ENCODE assay signal across 8 cellular contexts in genomic region chr17:30602027-30602795, GRCh38.
DNase-seq lines count a peak whose midpoint lies in the region; ATAC-seq, FAIRE-seq and TF ChIP-seq lines count a peak whose summit lies in the region.
"Not testable (repeated sequence)": the region's sequence is repeated elsewhere in the genome, so short reads cannot be mapped to it uniquely, and the experiment has no call there.

No MANE protein-coding gene starts in this region.

- TF ChIP-seq EP300 in HepG2 (IDR thresholded peaks at IDR 0.05; ENCODE audit: low read depth in 2 of 2, low read length in 2 of 2); HepG2 (CRISPR knock-in tag; IDR thresholded peaks at IDR 0.05; ENCODE audit: borderline replicate concordance): not testable (repeated sequence)

- DNase-seq in AG09309 (ENCODE audit: low read depth); GM23338 (ENCODE audit: low spot score); WTC11 (ENCODE audit: low spot score); esophagus squamous epithelium (lab: John Stamatoyannopoulos, UW); HepG2 (ENCODE audit: low spot score); retinal pigment epithelial cell (ENCODE audit: low read depth): not testable (repeated sequence)
- DNase-seq in NCI-H69 (lab: John Stamatoyannopoulos, UW) (peak; percentile 64), astrocyte of the hippocampus (ENCODE audit: low read depth, low spot score) (peak; percentile 6)

- H3K4me2 ChIP-seq in GM23338 (peak overlapping the region; percentile 52), HepG2 (ENCODE audit: low read depth, low read length) (peak overlapping the region; percentile 73)

- intact Hi-C loops in esophagus squamous epithelium (cut with DNase I); HepG2 (cut with micrococcal nuclease; ENCODE audit: unreplicated experiment): not testable (repeated sequence)

- not testable (repeated sequence) for TF ChIP-seq POLR2A in esophagus squamous epithelium (IDR thresholded peaks at IDR 0.05); HepG2 (IDR thresholded peaks at IDR 0.05; ENCODE audit: insufficient read depth in 1 of 2, low read depth in 2 of 2, low read length in 2 of 2)

- TF ChIP-seq CTCF in AG09309 (IDR thresholded peaks at IDR 0.05; ENCODE audit: control insufficient read depth, insufficient read depth, low read depth, low read length, missing control alignments); GM23338 (conservative IDR thresholded peaks at IDR 0.05; ENCODE audit: low read depth in 2 of 2); WTC11 (IDR thresholded peaks at IDR 0.05); esophagus squamous epithelium (IDR thresholded peaks at IDR 0.05); HepG2 (CRISPR knock-in tag; IDR thresholded peaks at IDR 0.05); retinal pigment epithelial cell (conservative IDR thresholded peaks at IDR 0.05; ENCODE audit: low read depth, low read length): not testable (repeated sequence)

- FAIRE-seq in HepG2 (lab: Jason Lieb, UNC), result not testable (repeated sequence)

- H3K27me3 Mint-ChIP-seq in GM23338 (ENCODE audit: insufficient read depth, low read depth, poor library complexity); WTC11 (ENCODE audit: low read depth): not testable (repeated sequence)

- in situ Hi-C loops in HepG2 (cut with HindIII; ENCODE audit: extremely low pct_ligation_motif_present, low pct_unique_long_range_greater_than_20kb), result not testable (repeated sequence)

- TF ChIP-seq RAD21 in HepG2 (CRISPR knock-in tag; IDR thresholded peaks at IDR 0.05), result not testable (repeated sequence)

- peaks cover 10% of the 10 kb centered on the region; the same call in 1 of the 2 replicates for H3F3A ChIP-seq in GM23338 (replicated peaks; ENCODE audit: low read depth)

- not testable (repeated sequence) for H3K36me3 ChIP-seq in GM23338 (ENCODE audit: insufficient read depth); esophagus squamous epithelium; HepG2 (replicated peaks in 1 of 2; ENCODE audit: control insufficient read depth in 1 of 2, insufficient read depth in 2 of 2, low read length in 2 of 2)

- not testable (repeated sequence) for H3K36me3 Mint-ChIP-seq in GM23338 (ENCODE audit: low read depth); WTC11

- H3K9me3 Mint-ChIP-seq in GM23338, WTC11: not testable (repeated sequence)

- H3K27ac ChIP-seq in GM23338 (ENCODE audit: low read depth); esophagus squamous epithelium; HepG2 (ENCODE audit: extremely low read length, insufficient read depth, low read length): not testable (repeated sequence)

- H3K79me2 ChIP-seq in GM23338 (replicated peaks; ENCODE audit: insufficient read depth), result peaks cover 62% of the 10 kb centered on the region
- peaks cover 63% of the 10 kb centered on the region for H3K79me2 ChIP-seq in HepG2 (ENCODE audit: insufficient read depth, low read length)

- H3K27ac Mint-ChIP-seq in GM23338, WTC11: not testable (repeated sequence)

- peaks cover 32% of the 10 kb centered on the region for H3K4me1 ChIP-seq in GM23338 (ENCODE audit: insufficient read depth)
- peaks cover 3 to 17% (median 4%) of the 10 kb centered on the region in 3 donors for H3K4me1 ChIP-seq in esophagus squamous epithelium
- peaks cover 48% of the 10 kb centered on the region for H3K4me1 ChIP-seq in HepG2 (ENCODE audit: insufficient read depth, low read length)

- H3K9me2 ChIP-seq in GM23338 (ENCODE audit: insufficient read depth), result not testable (repeated sequence)

- H3K4me3 Mint-ChIP-seq in GM23338 (peak overlapping the region; percentile 97), WTC11 (peak overlapping the region; percentile 98)

- WGBS in esophagus squamous epithelium, 2 donors, result 37 to 38% methylated on average over 7 of the region's 7 CpGs
- WGBS in HepG2 (ENCODE audit: low lambda C conversion rate), result 1% methylated on average over 7 of the region's 7 CpGs

- CTCF ChIA-PET in WTC11 (lab: Charles Lee); HepG2 (lab: Yijun Ruan, JAX; ENCODE audit: low intra/inter-chr PET ratio, low total read pairs): not testable (repeated sequence)

- not testable (repeated sequence) for ATAC-seq in GM23338, WTC11, HepG2

- TSS peak; percentile 45 for BruUV-seq in HepG2 (replicated peaks; lab: Mats Ljungman, UMichigan)

- POLR2A ChIA-PET in WTC11 (lab: Charles Lee), result interaction anchor here (0.6 kb wide), 1 partner anchor 224 kb away, joined by 3 read pairs; no protein-coding TSS in a partner anchor
- POLR2A ChIA-PET in HepG2 (lab: Yijun Ruan, JAX), result not testable (repeated sequence)

- H3K27me3 ChIP-seq in GM23338 (ENCODE audit: insufficient read depth); esophagus squamous epithelium; HepG2 (ENCODE audit: control insufficient read depth in 1 of 2, insufficient read depth in 2 of 2, low read length in 2 of 2): not testable (repeated sequence)

- H3K4me3 ChIP-seq in AG09309 (ENCODE audit: control insufficient read depth, low read depth, low read length) (peak overlapping the region; percentile 16), GM23338 (peak overlapping the region; percentile 90), esophagus squamous epithelium (peak overlapping the region in 3 of 4 donors; percentile 1 to 86 (median 16)), HepG2 (replicated peaks in 1 of 3; ENCODE audit: insufficient read depth in 1 of 3, low read depth in 2 of 3, low read length in 3 of 3) (peak overlapping the region; percentile 47 to 77 (median 64); a peak in 5 of 6 replicates), retinal pigment epithelial cell (ENCODE audit: low read length) (peak overlapping the region; percentile 26)

- not testable (repeated sequence) for H2AFZ ChIP-seq in GM23338; HepG2 (ENCODE audit: low read length)

- H3K9ac ChIP-seq in HepG2 (ENCODE audit: insufficient read depth, low read depth, low read length), result peak overlapping the region; percentile 64; the same call in 1 of the 2 replicates

- not testable (repeated sequence) for H4K20me1 ChIP-seq in GM23338 (replicated peaks; ENCODE audit: insufficient read depth)
- H4K20me1 ChIP-seq in HepG2 (ENCODE audit: insufficient read depth, low read length), result 0 out of 2 replicates have a peak, but pooled peaks cover 10% of the 10 kb centered on the region

- H3K4me1 Mint-ChIP-seq in GM23338, result peaks cover 31% of the 10 kb centered on the region
- H3K4me1 Mint-ChIP-seq in WTC11, result peaks cover 38% of the 10 kb centered on the region

- H3K9me3 ChIP-seq in esophagus squamous epithelium; HepG2 (ENCODE audit: low read length): not testable (repeated sequence)

TF ChIP-seq in HepG2, 621 proteins besides CTCF, POLR2A, EP300 and RAD21:
- TF ChIP-seq MIXL1 (CRISPR knock-in tag; IDR thresholded peaks at IDR 0.05), result 0 out of 2 replicates have a peak, but pooled peaks have one; percentile 11
- peak; percentile 87 for TF ChIP-seq DRAP1 (CRISPR knock-in tag; IDR thresholded peaks at IDR 0.05)
- TF ChIP-seq SAP130 (CRISPR knock-in tag; IDR thresholded peaks at IDR 0.05; ENCODE audit: low read depth), result 0 out of 2 replicates have a peak, but pooled peaks have one; percentile 14

Comparison
In these comparisons a context has a peak if more than half of its experiments do, and no peak if none do; other contexts are left out.
1. H3K4me3 ChIP-seq: peak in every context shown above with its lines; median percentile 90 in GM23338; 64 in HepG2; 26 in retinal pigment epithelial cell; 16 in AG09309; 16 in esophagus squamous epithelium.